ENCODE assay signal across 26 cellular contexts in the genomic region with DNA sequence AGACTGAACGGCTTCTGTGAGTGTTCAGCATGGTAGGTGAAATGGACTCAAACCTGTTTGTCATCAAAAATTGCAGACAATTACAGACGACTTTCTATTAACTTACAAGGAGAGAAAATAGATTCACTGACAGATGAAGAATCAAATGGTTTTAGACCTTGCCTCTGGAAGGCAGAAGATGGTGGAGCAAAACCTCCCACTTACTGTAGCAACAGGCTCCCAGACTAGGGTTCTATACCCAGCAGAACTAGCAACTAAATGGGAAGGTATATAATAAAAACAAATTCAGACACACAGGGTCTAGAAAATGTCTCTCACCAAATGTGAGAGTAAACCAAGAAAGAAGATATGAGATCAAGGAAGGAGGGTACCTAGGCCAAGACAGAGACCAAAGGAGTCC.
"Had no signal": no experiment of that assay in that cellular context is flagged by ENCODE, and none has a peak within 500 bp of the region (broad histone marks: within the 10 kb centered on the region; RNA-seq: fewer than 3 reads in every experiment).

No MANE protein-coding gene starts in this region.

- H3K9me3 Mint-ChIP-seq: activated T-cell treated with anti-CD3 and anti-CD28 coated beads, Interleukin-2, amount 50 U/mL, for 4 hours; stimulated activated effector memory CD8-positive, alpha-beta T cell treated with anti-CD3 and anti-CD28 coated beads, Interleukin-12 subunit alpha, Interleukin-12 subunit beta, amount 100 ng/mL, for 72 hours had no signal

- H3K27ac Mint-ChIP-seq: activated CD4-positive, alpha-beta memory T cell treated with anti-CD3 and anti-CD28 coated beads for 36 hours; activated CD4-positive, alpha-beta T cell treated with anti-CD3 and anti-CD28 coated beads, Interleukin-2, amount 10 ng/mL, durations not matched to agents 24 days and 14 days; activated naive CD8-positive, alpha-beta T cell treated with anti-CD3 and anti-CD28 coated beads, Interleukin-2, amount 10 ng/mL, durations not matched to agents 7 days and 5 days; activated T-helper 2 cell treated with anti-CD3 and anti-CD28 coated beads, Interferon-gamma antibody, Interleukin-2, Interleukin-4, amounts not matched to agents 10 μg/mL and 5 μg/mL and 100 μg/mL, durations not matched to agents 14 hours and 24 hours and 36 hours; nephron; stimulated activated effector memory CD8-positive, alpha-beta T cell treated with anti-CD3 and anti-CD28 coated beads, Interleukin-12 subunit alpha, Interleukin-12 subunit beta, amount 100 ng/mL, for 72 hours; stimulated activated naive CD8-positive, alpha-beta T cell treated with anti-CD3 and anti-CD28 coated beads, Interleukin-15, Interleukin-2, amounts not matched to agents 100 ng/mL and 50 ng/mL, for 24 hours had no signal

- H3K4me3 ChIP-seq: esophagus squamous epithelium, heart right ventricle, sigmoid colon, thoracic aorta had no signal

- H3K4me1 ChIP-seq: esophagus squamous epithelium, heart right ventricle, sigmoid colon had no signal

- H3K4me1 Mint-ChIP-seq: activated CD4-positive, alpha-beta T cell treated with anti-CD3 and anti-CD28 coated beads, Interleukin-2, amount 10 ng/mL, durations not matched to agents 24 days and 14 days; activated naive CD8-positive, alpha-beta T cell treated with anti-CD3 and anti-CD28 coated beads, Interleukin-2, amount 10 ng/mL, durations not matched to agents 7 days and 5 days; nephron had no signal

- H3K9me3 ChIP-seq: esophagus squamous epithelium, sigmoid colon, thoracic aorta had no signal

- H3K4me3 Mint-ChIP-seq: activated CD4-positive, alpha-beta memory T cell treated with anti-CD3 and anti-CD28 coated beads for 36 hours; activated CD4-positive, alpha-beta T cell treated with anti-CD3 and anti-CD28 coated beads, Interleukin-2, amount 10 ng/mL, durations not matched to agents 24 days and 14 days; activated naive CD8-positive, alpha-beta T cell treated with anti-CD3 and anti-CD28 coated beads, Interleukin-2, amount 10 ng/mL, durations not matched to agents 7 days and 5 days; activated T-cell treated with anti-CD3 and anti-CD28 coated beads, Interleukin-2, amount 50 U/mL, for 4 hours; nephron; stimulated activated effector memory CD8-positive, alpha-beta T cell treated with anti-CD3 and anti-CD28 coated beads, Interleukin-12 subunit alpha, Interleukin-12 subunit beta, amount 100 ng/mL, for 72 hours; stimulated activated naive CD8-positive, alpha-beta T cell treated with anti-CD3 and anti-CD28 coated beads, Interleukin-15, Interleukin-2, amounts not matched to agents 100 ng/mL and 50 ng/mL, for 24 hours; T-cell had no signal

- H3K27me3 Mint-ChIP-seq: activated CD4-positive, alpha-beta memory T cell treated with anti-CD3 and anti-CD28 coated beads for 36 hours; activated CD4-positive, alpha-beta T cell treated with anti-CD3 and anti-CD28 coated beads, Interleukin-2, amount 10 ng/mL, durations not matched to agents 24 days and 14 days; activated naive CD8-positive, alpha-beta T cell treated with anti-CD3 and anti-CD28 coated beads, Interleukin-2, amount 10 ng/mL, durations not matched to agents 7 days and 5 days; stimulated activated naive CD8-positive, alpha-beta T cell treated with anti-CD3 and anti-CD28 coated beads, Interleukin-15, Interleukin-2, amounts not matched to agents 100 ng/mL and 50 ng/mL, for 24 hours; T-cell had no signal

- DNase-seq: activated CD4-positive, alpha-beta memory T cell treated with anti-CD3 and anti-CD28 coated beads for 36 hours; activated CD4-positive, alpha-beta T cell treated with anti-CD3 and anti-CD28 coated beads, Interleukin-2, amount 10 ng/mL, durations not matched to agents 24 days and 14 days; activated CD8-positive, alpha-beta memory T cell treated with anti-CD3 and anti-CD28 coated beads, Interleukin-2, amount 50 U/mL, for 48 hours; activated naive CD8-positive, alpha-beta T cell treated with anti-CD3 and anti-CD28 coated beads, Interleukin-2, amount 10 ng/mL, durations not matched to agents 7 days and 5 days; activated T-cell treated with anti-CD3 and anti-CD28 coated beads, Interleukin-2, amount 50 U/mL, for 4 hours; amniotic stem cell; brain microvascular endothelial cell; dermis blood vessel endothelial cell; effector CD8-positive, alpha-beta T cell; esophagus squamous epithelium; foreskin melanocyte; heart right ventricle; mesenchymal stem cell; sigmoid colon; small intestine; stimulated activated CD4-positive, alpha-beta T cell treated with anti-CD3 and anti-CD28 coated beads, Interleukin-4, amount 100 ng/mL, for 24 hours; T-cell; T-helper 9 cell; trophoblast cell had no signal

- H3K27me3 ChIP-seq: brain microvascular endothelial cell, esophagus squamous epithelium, heart right ventricle, sigmoid colon had no signal

- ATAC-seq: activated T-cell treated with anti-CD3 and anti-CD28 coated beads, Interleukin-2, amount 50 U/mL, for 4 hours; heart right ventricle; stimulated activated effector memory CD8-positive, alpha-beta T cell treated with anti-CD3 and anti-CD28 coated beads, Interleukin-12 subunit alpha, Interleukin-12 subunit beta, amount 100 ng/mL, for 72 hours; T-cell had no signal

- H3K27ac ChIP-seq: brain microvascular endothelial cell, epithelial cell of prostate, esophagus squamous epithelium, heart right ventricle, sigmoid colon, thoracic aorta, VCaP had no signal
